ENCODE assay signal across 30 cellular contexts in the genomic region with DNA sequence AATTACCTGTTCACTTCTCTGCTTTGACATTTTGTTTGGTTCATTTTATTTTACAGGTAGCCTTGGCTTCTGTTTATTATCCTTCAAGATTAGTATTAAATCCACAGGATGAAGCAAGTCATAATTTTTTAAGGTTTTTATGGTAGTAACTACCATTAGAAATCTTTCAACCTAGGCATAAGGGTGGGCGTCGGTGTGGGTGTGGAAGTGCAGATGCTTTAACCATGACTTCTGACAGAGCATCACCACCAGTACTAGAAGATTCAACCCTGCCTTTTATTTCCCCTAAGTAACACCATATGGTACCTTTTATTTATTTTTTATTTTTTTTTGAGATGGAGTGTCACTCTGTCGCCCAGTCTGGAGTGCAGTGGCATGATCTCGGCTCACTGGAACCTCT. TPM values are rescaled to one million over a fixed set of nuclear protein-coding genes. Genes with fewer than 3 reads are reported as not detected.
"Had no signal": no experiment of that assay in that cellular context is flagged by ENCODE, and none has a peak within 500 bp of the region (broad histone marks: within the 10 kb centered on the region; RNA-seq: fewer than 3 reads in every experiment).

No MANE protein-coding gene starts in this region.

- H3K27me3 ChIP-seq: colonic mucosa, esophagus muscularis mucosa, gastrocnemius medialis, heart right ventricle, left lung had no signal

- H3K9me3 Mint-ChIP-seq: dendritic cell treated with granulocyte-macrophage colony-stimulating factor and Interleukin-4, amounts not matched to agents 40 ng/mL and 50 ng/mL, for 4 days; effector memory CD8-positive, alpha-beta T cell; endodermal cell; mesothelial cell of epicardium had no signal

- H3K27ac Mint-ChIP-seq: dendritic cell treated with granulocyte-macrophage colony-stimulating factor and Interleukin-4, amounts not matched to agents 40 ng/mL and 50 ng/mL, for 4 days; effector memory CD8-positive, alpha-beta T cell; endodermal cell; mesothelial cell of epicardium had no signal

- ATAC-seq: effector memory CD8-positive, alpha-beta T cell; gastrocnemius medialis; heart right ventricle; left cardiac atrium; left lung; left ventricle myocardium superior; lower lobe of right lung; mucosa of descending colon had no signal

- H3K9me3 ChIP-seq: colonic mucosa, esophagus muscularis mucosa, gastrocnemius medialis, heart right ventricle, left lung, lower lobe of right lung, mucosa of descending colon had no signal

- H3K4me3 ChIP-seq: colonic mucosa, gastrocnemius medialis, heart right ventricle, left lung, lower lobe of right lung, mucosa of descending colon had no signal

- H3K4me1 ChIP-seq: colonic mucosa, left lung, lower lobe of right lung had no signal

- DNase-seq: cerebellar nuclear complex; colonic mucosa; cortex of kidney; effector CD8-positive, alpha-beta T cell; effector memory CD8-positive, alpha-beta T cell; endodermal cell; foreskin fibroblast; foreskin melanocyte; gastrocnemius medialis; heart right ventricle; hippocampal formation; left cardiac atrium; left lung; left ventricle myocardium superior; lower lobe of right lung; mesenchymal stem cell; mucosa of descending colon had no signal

- H3K4me3 Mint-ChIP-seq: dendritic cell treated with granulocyte-macrophage colony-stimulating factor and Interleukin-4, amounts not matched to agents 40 ng/mL and 50 ng/mL, for 4 days; effector memory CD8-positive, alpha-beta T cell; endodermal cell; mesothelial cell of epicardium had no signal

- H3K27me3 Mint-ChIP-seq: dendritic cell treated with granulocyte-macrophage colony-stimulating factor and Interleukin-4, amounts not matched to agents 40 ng/mL and 50 ng/mL, for 4 days; effector memory CD8-positive, alpha-beta T cell had no signal

- H3K27ac ChIP-seq: colonic mucosa, gastrocnemius medialis, heart right ventricle, left lung, lower lobe of right lung had no signal

- H3K4me1 Mint-ChIP-seq: endodermal cell, mesothelial cell of epicardium had no signal

RNA-seq across cellular contexts. Expression of a gene that starts 49.2 kb away (rescaled TPM):
- total RNA-seq: chondrocyte, colonic mucosa, endodermal cell, endothelial cell of umbilical vein, epithelial cell of proximal tubule, esophagus muscularis mucosa, gastrocnemius medialis, kidney epithelial cell, left cardiac atrium, left ventricle myocardium superior, lower leg skin, lung microvascular endothelial cell, mesenteric fat pad, mesothelial cell of epicardium, mucosa of descending colon, myocyte had no signal
- polyA plus RNA-seq: endothelial cell of umbilical vein, esophagus, heart right ventricle, keratinocyte had no signal
